ENCODE assay signal across 1 cellular context in the genomic region with DNA sequence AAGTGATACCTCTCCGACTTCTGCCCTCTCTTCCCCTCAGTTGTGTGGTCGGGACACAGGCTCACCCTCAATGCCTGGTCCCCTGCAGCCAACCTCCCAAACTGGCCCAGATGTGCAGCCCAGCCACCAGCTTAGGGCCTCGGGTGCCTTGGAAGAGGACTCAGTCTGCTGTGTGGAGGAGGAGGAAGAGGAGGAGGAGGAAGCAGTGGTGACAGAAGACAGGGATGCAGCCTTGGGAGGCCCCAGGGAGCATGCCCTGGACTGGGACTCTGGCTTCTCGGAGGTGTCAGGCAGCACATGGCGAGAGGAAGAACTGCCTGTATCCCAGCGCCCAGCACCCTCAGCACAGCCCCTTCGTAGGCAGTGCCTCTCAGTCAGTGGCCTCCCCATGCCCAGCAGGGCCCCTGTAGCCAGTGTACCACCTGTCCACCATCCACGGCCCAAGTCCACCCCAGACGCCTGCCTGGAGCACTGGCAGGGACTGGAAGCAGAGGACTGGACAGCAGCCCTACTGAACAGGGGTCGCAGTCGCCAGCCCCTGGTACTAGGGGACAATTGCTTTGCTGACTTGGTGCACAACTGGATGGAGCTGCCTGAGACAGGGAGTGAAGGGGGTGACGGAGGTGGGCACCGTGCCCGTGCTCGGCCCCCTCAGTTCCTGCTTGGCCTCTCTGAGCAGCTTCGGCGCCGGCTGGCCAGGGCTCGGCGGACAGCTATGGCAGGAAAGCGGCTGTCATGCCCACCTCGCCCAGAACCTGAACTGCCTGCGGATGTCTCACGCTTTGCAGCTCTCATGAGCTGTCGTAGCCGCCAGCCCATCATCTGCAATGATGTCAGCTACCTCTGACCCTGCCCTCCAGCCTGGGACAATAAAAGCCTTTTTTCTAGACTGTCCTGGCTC.
TF ChIP-seq lines count a peak whose summit lies in the region.

No MANE protein-coding gene starts in this region.

TF ChIP-seq in GM12878, 131 proteins besides CTCF, POLR2A, EP300 and RAD21:
- TF ChIP-seq IKZF1 (conservative IDR thresholded peaks at IDR 0.05) (no peak), MXI1 (IDR thresholded peaks at IDR 0.05; ENCODE audit: low read depth, low read length) (no peak), ESRRA (IDR thresholded peaks at IDR 0.05; ENCODE audit: low read length) (no peak), FOXM1 (IDR thresholded peaks at IDR 0.05; ENCODE audit: low read depth, low read length) (no peak), SREBF2 (IDR thresholded peaks at IDR 0.05; ENCODE audit: low read length) (no peak), SPI1 (IDR thresholded peaks at IDR 0.05; ENCODE audit: borderline replicate concordance, insufficient read depth, low read depth, low read length) (no peak), SMAD5 (IDR thresholded peaks at IDR 0.05; ENCODE audit: low read depth) (no peak)
- TF ChIP-seq, protein P1, sequence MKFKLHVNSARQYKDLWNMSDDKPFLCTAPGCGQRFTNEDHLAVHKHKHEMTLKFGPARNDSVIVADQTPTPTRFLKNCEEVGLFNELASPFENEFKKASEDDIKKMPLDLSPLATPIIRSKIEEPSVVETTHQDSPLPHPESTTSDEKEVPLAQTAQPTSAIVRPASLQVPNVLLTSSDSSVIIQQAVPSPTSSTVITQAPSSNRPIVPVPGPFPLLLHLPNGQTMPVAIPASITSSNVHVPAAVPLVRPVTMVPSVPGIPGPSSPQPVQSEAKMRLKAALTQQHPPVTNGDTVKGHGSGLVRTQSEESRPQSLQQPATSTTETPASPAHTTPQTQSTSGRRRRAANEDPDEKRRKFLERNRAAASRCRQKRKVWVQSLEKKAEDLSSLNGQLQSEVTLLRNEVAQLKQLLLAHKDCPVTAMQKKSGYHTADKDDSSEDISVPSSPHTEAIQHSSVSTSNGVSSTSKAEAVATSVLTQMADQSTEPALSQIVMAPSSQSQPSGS (IDR thresholded peaks at IDR 0.05; ENCODE audit: low read length), result no peak
- TF ChIP-seq, protein P2, sequence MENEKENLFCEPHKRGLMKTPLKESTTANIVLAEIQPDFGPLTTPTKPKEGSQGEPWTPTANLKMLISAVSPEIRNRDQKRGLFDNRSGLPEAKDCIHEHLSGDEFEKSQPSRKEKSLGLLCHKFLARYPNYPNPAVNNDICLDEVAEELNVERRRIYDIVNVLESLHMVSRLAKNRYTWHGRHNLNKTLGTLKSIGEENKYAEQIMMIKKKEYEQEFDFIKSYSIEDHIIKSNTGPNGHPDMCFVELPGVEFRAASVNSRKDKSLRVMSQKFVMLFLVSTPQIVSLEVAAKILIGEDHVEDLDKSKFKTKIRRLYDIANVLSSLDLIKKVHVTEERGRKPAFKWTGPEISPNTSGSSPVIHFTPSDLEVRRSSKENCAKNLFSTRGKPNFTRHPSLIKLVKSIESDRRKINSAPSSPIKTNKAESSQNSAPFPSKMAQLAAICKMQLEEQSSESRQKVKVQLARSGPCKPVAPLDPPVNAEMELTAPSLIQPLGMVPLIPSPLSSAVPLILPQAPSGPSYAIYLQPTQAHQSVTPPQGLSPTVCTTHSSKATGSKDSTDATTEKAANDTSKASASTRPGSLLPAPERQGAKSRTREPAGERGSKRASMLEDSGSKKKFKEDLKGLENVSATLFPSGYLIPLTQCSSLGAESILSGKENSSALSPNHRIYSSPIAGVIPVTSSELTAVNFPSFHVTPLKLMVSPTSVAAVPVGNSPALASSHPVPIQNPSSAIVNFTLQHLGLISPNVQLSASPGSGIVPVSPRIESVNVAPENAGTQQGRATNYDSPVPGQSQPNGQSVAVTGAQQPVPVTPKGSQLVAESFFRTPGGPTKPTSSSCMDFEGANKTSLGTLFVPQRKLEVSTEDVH (IDR thresholded peaks at IDR 0.05; ENCODE audit: low read depth, partially characterized antibody), result no peak
